In genomic region chr7:20785211-20786048, GRCh38 we compare ENCODE assay signal across 8 cellular contexts. TPM values are rescaled to one million over a fixed set of nuclear protein-coding genes. Genes with fewer than 3 reads are reported as not detected.
DNase-seq lines count a peak whose midpoint lies in the region; ATAC-seq, FAIRE-seq and TF ChIP-seq lines count a peak whose summit lies in the region.

No MANE protein-coding gene starts in this region.

- peaks cover 13% of the 10 kb centered on the region for H3K9me3 Mint-ChIP-seq in activated CD4-positive, alpha-beta T cell treated with anti-CD3 and anti-CD28 coated beads, Interleukin-2, amount 10 ng/mL, durations not matched to agents 7 days and 5 days

- peaks cover 16% of the 10 kb centered on the region for H3K4me1 Mint-ChIP-seq in activated CD4-positive, alpha-beta T cell treated with anti-CD3 and anti-CD28 coated beads, Interleukin-2, amount 10 ng/mL, durations not matched to agents 7 days and 5 days

- H3K4me3 ChIP-seq in fibroblast of pulmonary artery (replicated peaks; ENCODE audit: low read depth, low read length) (peak overlapping the region; percentile 29), gastrocnemius medialis (peak overlapping the region; percentile 19 to 53 (median 42))

- in situ Hi-C loops in SK-MEL-5 (cut with HindIII; ENCODE audit: low pct_unique_long_range_greater_than_20kb, low sequenced_read_pairs) (no loop called here), gastrocnemius medialis (cut with MboI; ENCODE audit: low sequenced_read_pairs in 4 of 4) (no loop called here)

- TF ChIP-seq CTCF in fibroblast of pulmonary artery (IDR thresholded peaks at IDR 0.05; ENCODE audit: low read length, missing control alignments) (no peak), gastrocnemius medialis (IDR thresholded peaks at IDR 0.05 in 4 of 5, conservative IDR thresholded peaks at IDR 0.05 in 1 of 5) (no peak)

- H3K4me3 Mint-ChIP-seq in activated CD4-positive, alpha-beta T cell treated with anti-CD3 and anti-CD28 coated beads, Interleukin-2, amount 10 ng/mL, durations not matched to agents 7 days and 5 days, result peak overlapping the region; percentile 43

- peaks cover 11 to 20% of the 10 kb centered on the region in 2 donors for H3K4me1 ChIP-seq in gastrocnemius medialis

- H3K27ac ChIP-seq in gastrocnemius medialis, result no peak overlapping the region

- peaks cover 94 to 99% (median 96%) of the 10 kb centered on the region in 3 donors for H3K27me3 ChIP-seq in gastrocnemius medialis

- POLR2A ChIA-PET in activated CD4-positive, alpha-beta T cell treated with anti-CD3 and anti-CD28 coated beads, Interleukin-2, amount 10 ng/mL, durations not matched to agents 7 days and 5 days (lab: Charles Lee), result interaction anchor here (0.7 kb wide), 1 partner anchor 9 kb away, joined by 3 read pairs; no protein-coding TSS in a partner anchor

- DNase-seq in activated CD4-positive, alpha-beta T cell treated with anti-CD3 and anti-CD28 coated beads, Interleukin-2, amount 10 ng/mL, durations not matched to agents 7 days and 5 days, result no peak
- no peak for DNase-seq in activated CD4-positive, alpha-beta T cell treated with anti-CD3 and anti-CD28 coated beads for 48 hours
- DNase-seq in SK-MEL-5 (ENCODE audit: low read depth, low spot score) (peak; percentile 40), fibroblast of pulmonary artery (ENCODE audit: low read depth) (no peak), gastrocnemius medialis (no peak), H54 (ENCODE audit: insufficient read length, low spot score) (no peak)
- DNase-seq in stimulated activated CD4-positive, alpha-beta T cell treated with anti-CD3 and anti-CD28 coated beads, Interleukin-4, amount 100 ng/mL, for 24 hours, result no peak

- intact Hi-C loops in gastrocnemius medialis (cut with DNase I; ENCODE audit: low total_unique reads), result no loop called here

- no peak for FAIRE-seq in H54 (lab: Jason Lieb, UNC)

- no peaks in the 10 kb centered on the region for H3K9me3 ChIP-seq in gastrocnemius medialis

- no peak for TF ChIP-seq POLR2A in gastrocnemius medialis (IDR thresholded peaks at IDR 0.05)
- TF ChIP-seq POLR2A in H54 (IDR thresholded peaks at IDR 0.05; ENCODE audit: low read depth, low read length), result no peak
- no peak for TF ChIP-seq POLR2A in GM18505 (IDR thresholded peaks at IDR 0.05; ENCODE audit: borderline replicate concordance, extremely low read depth, insufficient read depth, insufficient read length)

- ATAC-seq in gastrocnemius medialis, result no peak
- ATAC-seq in GM18505 (IDR thresholded peaks at IDR 0.05; ENCODE audit: unreplicated experiment), result no peak

- peaks cover 76% of the 10 kb centered on the region for H3K27me3 Mint-ChIP-seq in activated CD4-positive, alpha-beta T cell treated with anti-CD3 and anti-CD28 coated beads, Interleukin-2, amount 10 ng/mL, durations not matched to agents 7 days and 5 days

- CTCF ChIA-PET in activated CD4-positive, alpha-beta T cell treated with anti-CD3 and anti-CD28 coated beads, Interleukin-2, amount 10 ng/mL, durations not matched to agents 7 days and 5 days (lab: Charles Lee), result interaction anchor here (0.8 kb wide), 1 partner anchor 8 kb away, joined by 3 read pairs; no protein-coding TSS in a partner anchor

- peaks cover 7% of the 10 kb centered on the region for H3K36me3 Mint-ChIP-seq in activated CD4-positive, alpha-beta T cell treated with anti-CD3 and anti-CD28 coated beads, Interleukin-2, amount 10 ng/mL, durations not matched to agents 7 days and 5 days (ENCODE audit: low read depth)

- H3K27ac Mint-ChIP-seq in activated CD4-positive, alpha-beta T cell treated with anti-CD3 and anti-CD28 coated beads, Interleukin-2, amount 10 ng/mL, durations not matched to agents 7 days and 5 days, result peak overlapping the region; percentile 78

- H3K36me3 ChIP-seq in gastrocnemius medialis, result no peaks in the 10 kb centered on the region

RNA-seq across cellular contexts. Expression of gene SP8, which starts 1.3 kb away (rescaled TPM):
- not detected for total RNA-seq in activated CD4-positive, alpha-beta T cell treated with anti-CD3 and anti-CD28 coated beads, Interleukin-2, amount 10 ng/mL, durations not matched to agents 7 days and 5 days
- 1.5 and 1.6 TPM in 2 replicates for total RNA-seq in SK-MEL-5 (2014; rRNA removed; shearing (Covaris generic))
- 4.3 and 7.2 TPM in 2 replicates for polyA plus RNA-seq in SK-MEL-5 (2015; cell fraction: cytosol; rRNA removed)
- 1.4 and 4.8 TPM in 2 replicates for polyA plus RNA-seq in SK-MEL-5 (2015; cell fraction: nucleus; rRNA removed)
- not detected for total RNA-seq in gastrocnemius medialis
